ENCODE assay signal across 20 cellular contexts in the genomic region with DNA sequence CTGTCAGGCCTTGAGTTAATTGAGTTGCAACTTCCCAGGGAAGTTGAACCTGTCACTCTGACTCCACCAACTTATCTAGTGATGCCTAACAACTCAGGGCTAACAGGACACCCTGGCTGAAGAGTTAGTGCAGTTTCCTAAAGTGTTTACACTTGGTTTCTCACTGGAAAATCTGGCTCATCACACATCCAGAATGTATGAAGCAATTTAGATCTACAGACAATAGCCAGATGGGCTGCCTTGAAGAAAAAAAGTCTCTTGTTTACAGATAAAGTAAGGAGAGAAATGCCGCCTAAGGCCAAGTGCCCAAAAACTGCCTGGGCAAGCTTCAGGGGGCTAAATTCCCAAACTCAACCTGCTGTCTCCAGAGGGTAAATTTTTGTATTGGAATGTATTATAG.
A peak's percentile ranks its signal among the peaks of the same experiment; 100 is the strongest.
DNase-seq lines count a peak whose midpoint lies in the region; ATAC-seq lines count a peak whose summit lies in the region.
"Had no signal": no experiment of that assay in that cellular context is flagged by ENCODE, and none has a peak within 500 bp of the region (broad histone marks: within the 10 kb centered on the region; RNA-seq: fewer than 3 reads in every experiment).

No MANE protein-coding gene starts in this region.

- no peaks in the 10 kb centered on the region for H3K36me3 ChIP-seq in mesendoderm (ENCODE audit: control insufficient read depth, insufficient read depth, low read length)
- H3K36me3 ChIP-seq: BE2C; BLaER1 treated with 17β-estradiol and CSF1 and Interleukin-3, amounts not matched to agents 10 nM and 100 nM had no signal

- H3K56ac ChIP-seq in mesendoderm (ENCODE audit: low read length), result no peak overlapping the region

- H3K9ac ChIP-seq in mesendoderm (ENCODE audit: low read length), result no peak overlapping the region
- H3K9ac ChIP-seq: BLaER1 treated with 17β-estradiol and CSF1 and Interleukin-3, amounts not matched to agents 10 nM and 100 nM had no signal

- no peak overlapping the region for H3K4me2 ChIP-seq in mesendoderm (ENCODE audit: low read length)
- H3K4me2 ChIP-seq: BLaER1 treated with 17β-estradiol and CSF1 and Interleukin-3, amounts not matched to agents 10 nM and 100 nM had no signal

- H4K8ac ChIP-seq in mesendoderm (ENCODE audit: low read depth, low read length), result no peak overlapping the region

- no peak overlapping the region for H2BK15ac ChIP-seq in mesendoderm (replicated peaks; ENCODE audit: low read depth)

- H2AK5ac ChIP-seq in mesendoderm (ENCODE audit: low read length), result no peak overlapping the region

- no peaks in the 10 kb centered on the region for H3K27me3 ChIP-seq in mesendoderm (ENCODE audit: insufficient read depth, low read length, poor library complexity)
- H3K27me3 ChIP-seq: BE2C; BLaER1 treated with 17β-estradiol and CSF1 and Interleukin-3, amounts not matched to agents 10 nM and 100 nM had no signal

- H3K9me3 Mint-ChIP-seq in stimulated activated effector memory CD8-positive, alpha-beta T cell treated with anti-CD3 and anti-CD28 coated beads, Interleukin-12 subunit alpha, Interleukin-12 subunit beta, amount 100 ng/mL, for 72 hours, result peaks cover 8% of the 10 kb centered on the region

- no peak overlapping the region for H3K23ac ChIP-seq in mesendoderm (ENCODE audit: low read length)

- no peak overlapping the region for H3K4me3 ChIP-seq in mesendoderm (ENCODE audit: low read length)
- H3K4me3 ChIP-seq: BLaER1 treated with 17β-estradiol and CSF1 and Interleukin-3, amounts not matched to agents 10 nM and 100 nM had no signal

- no peaks in the 10 kb centered on the region for H3K79me1 ChIP-seq in mesendoderm (ENCODE audit: low read length)

- H3K27ac ChIP-seq in mesendoderm (ENCODE audit: low read depth, low read length), result no peak overlapping the region
- H3K27ac ChIP-seq: 22Rv1; BLaER1 treated with 17β-estradiol and CSF1 and Interleukin-3, amounts not matched to agents 10 nM and 100 nM had no signal

- no peak overlapping the region for H3K27ac Mint-ChIP-seq in stimulated activated effector memory CD8-positive, alpha-beta T cell treated with anti-CD3 and anti-CD28 coated beads, Interleukin-12 subunit alpha, Interleukin-12 subunit beta, amount 100 ng/mL, for 72 hours
- H3K27ac Mint-ChIP-seq: CD14-positive monocyte; CD4-positive, alpha-beta T cell had no signal

- no peaks in the 10 kb centered on the region for H3K79me2 ChIP-seq in mesendoderm (ENCODE audit: control insufficient read depth, insufficient read depth, low read length)

- H4K5ac ChIP-seq in mesendoderm (ENCODE audit: low read length), result no peak overlapping the region

- H3K4me1 Mint-ChIP-seq in stimulated activated effector memory CD8-positive, alpha-beta T cell treated with anti-CD3 and anti-CD28 coated beads, Interleukin-12 subunit alpha, Interleukin-12 subunit beta, amount 100 ng/mL, for 72 hours, result no peaks in the 10 kb centered on the region
- H3K4me1 Mint-ChIP-seq: CD14-positive monocyte had no signal

- no peak overlapping the region for H2BK120ac ChIP-seq in mesendoderm (ENCODE audit: low read depth, low read length)

- H3K4me1 ChIP-seq in mesendoderm (ENCODE audit: control insufficient read depth, low read depth, low read length), result no peaks in the 10 kb centered on the region
- H3K4me1 ChIP-seq: BE2C; BLaER1 treated with 17β-estradiol and CSF1 and Interleukin-3, amounts not matched to agents 10 nM and 100 nM had no signal

- no peak overlapping the region for H3K18ac ChIP-seq in mesendoderm (ENCODE audit: low read length)

- H3K4me3 Mint-ChIP-seq in stimulated activated effector memory CD8-positive, alpha-beta T cell treated with anti-CD3 and anti-CD28 coated beads, Interleukin-12 subunit alpha, Interleukin-12 subunit beta, amount 100 ng/mL, for 72 hours, result no peak overlapping the region
- H3K4me3 Mint-ChIP-seq: CD14-positive monocyte; CD4-positive, alpha-beta T cell had no signal

- no peak for ATAC-seq in GM21529 (IDR thresholded peaks at IDR 0.05; ENCODE audit: unreplicated experiment)
- no peak for ATAC-seq in stimulated activated effector memory CD8-positive, alpha-beta T cell treated with anti-CD3 and anti-CD28 coated beads, Interleukin-12 subunit alpha, Interleukin-12 subunit beta, amount 100 ng/mL, for 72 hours
- ATAC-seq: HCT116 had no signal

- no peaks in the 10 kb centered on the region for H3K36me3 Mint-ChIP-seq in stimulated activated effector memory CD8-positive, alpha-beta T cell treated with anti-CD3 and anti-CD28 coated beads, Interleukin-12 subunit alpha, Interleukin-12 subunit beta, amount 100 ng/mL, for 72 hours
- H3K36me3 Mint-ChIP-seq: CD14-positive monocyte had no signal

- H3K4ac ChIP-seq in mesendoderm (ENCODE audit: low read depth, low read length), result no peak overlapping the region

- no peak overlapping the region for H2BK5ac ChIP-seq in mesendoderm (ENCODE audit: low read length)

- no CpG with 5 or more reads among the region's 1 CpG for WGBS in mesendoderm (ENCODE audit: extremely low coverage, insufficient coverage, low lambda C conversion rate)

- DNase-seq in OCI-M1 (lab: John Stamatoyannopoulos, UW) (peak; percentile 31), fibroblast of gingiva (ENCODE audit: low read depth) (peak; percentile 2), mesendoderm (peak; percentile 2), AG08395 (ENCODE audit: low spot score) (no peak)
- no peak for DNase-seq in stimulated activated effector memory CD8-positive, alpha-beta T cell treated with anti-CD3 and anti-CD28 coated beads, Interleukin-12 subunit alpha, Interleukin-12 subunit beta, amount 100 ng/mL, for 72 hours (ENCODE audit: low spot score in 2 of 2)
- DNase-seq: AML-193; BE2C; Calu3; CD4-positive, alpha-beta T cell; COR-L47; DMS53; DMS79 treated with DMSO at 0.1 percent for 48 hours; GF-D8; GOT3; H7 had no signal

Comparison
In these comparisons a context has a peak if more than half of its experiments do, and no peak if none do; other contexts are left out.
1. DNase-seq: peak in OCI-M1 (single experiment), fibroblast of gingiva (single experiment) and mesendoderm (single experiment); none in AG08395 (single experiment) and stimulated activated effector memory CD8-positive, alpha-beta T cell treated with anti-CD3 and anti-CD28 coated beads, Interleukin-12 subunit alpha, Interleukin-12 subunit beta, amount 100 ng/mL, for 72 hours (0 of 2).